ENCODE assay signal across 13 cellular contexts in genomic region chr6:125604257-125604656, GRCh38.
"Had no signal": no experiment of that assay in that cellular context is flagged by ENCODE, and none has a peak within 500 bp of the region (broad histone marks: within the 10 kb centered on the region; RNA-seq: fewer than 3 reads in every experiment).

No MANE protein-coding gene starts in this region.

- H3K4me1 ChIP-seq: colonic mucosa, esophagus muscularis mucosa, esophagus squamous epithelium, foreskin keratinocyte, gastrocnemius medialis, gastroesophageal sphincter, heart left ventricle, heart right ventricle had no signal

- H3K4me3 ChIP-seq: colonic mucosa, coronary artery, dorsolateral prefrontal cortex, esophagus muscularis mucosa, esophagus squamous epithelium, gastrocnemius medialis, gastroesophageal sphincter, heart left ventricle, heart right ventricle had no signal

- H3K27ac ChIP-seq: colonic mucosa, coronary artery, dorsolateral prefrontal cortex, epithelial cell of prostate, esophagus muscularis mucosa, esophagus squamous epithelium, foreskin keratinocyte, gastrocnemius medialis, gastroesophageal sphincter, heart left ventricle, heart right ventricle had no signal

- H3K36me3 ChIP-seq: colonic mucosa, esophagus muscularis mucosa, esophagus squamous epithelium, gastrocnemius medialis, gastroesophageal sphincter, heart left ventricle, heart right ventricle had no signal

- ATAC-seq: effector memory CD8-positive, alpha-beta T cell; esophagus mucosa; foreskin keratinocyte; gastrocnemius medialis; gastroesophageal sphincter; heart left ventricle; heart right ventricle had no signal

- H3K9me3 ChIP-seq: colonic mucosa, esophagus squamous epithelium had no signal
